Comparison of ENCODE assay signal across 13 cellular contexts in the genomic region with DNA sequence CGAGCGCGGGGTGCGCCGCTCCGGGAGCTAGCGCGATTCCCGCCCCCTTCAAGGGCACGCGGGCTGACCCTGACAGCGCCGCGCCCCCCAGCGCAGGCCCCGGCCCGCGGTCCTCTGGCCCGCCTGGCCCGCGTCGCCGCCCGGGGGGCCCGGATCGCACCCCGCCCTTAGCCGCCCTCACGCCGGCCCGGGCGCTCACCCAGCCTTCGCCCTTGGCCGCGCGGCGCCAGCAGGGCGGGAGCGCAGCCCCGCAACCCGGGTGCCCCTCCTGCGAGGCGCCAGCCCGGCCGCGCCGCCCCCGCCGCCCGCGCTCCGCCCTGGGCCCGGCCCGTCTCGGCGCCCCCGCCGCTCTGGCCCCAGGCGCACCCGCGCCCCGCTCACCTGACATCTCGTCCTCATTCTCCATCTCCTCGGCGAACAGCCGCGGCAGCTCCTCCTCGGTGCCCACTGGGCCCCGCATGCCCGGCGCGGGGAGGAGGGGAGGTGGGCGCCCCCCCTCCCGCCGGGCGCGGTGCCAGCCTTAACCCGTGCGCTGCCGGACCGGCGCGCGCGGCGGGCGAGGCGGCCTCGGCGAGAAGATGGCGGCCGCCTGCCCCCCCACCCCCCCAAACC. TPM values are rescaled to one million over a fixed set of nuclear protein-coding genes. Genes with fewer than 3 reads are reported as not detected.
DNase-seq lines count a peak whose midpoint lies in the region; ATAC-seq and TF ChIP-seq lines count a peak whose summit lies in the region.
"Had no signal": no experiment of that assay in that cellular context is flagged by ENCODE, and none has a peak within 500 bp of the region (broad histone marks: within the 10 kb centered on the region; RNA-seq: fewer than 3 reads in every experiment).

No MANE protein-coding gene starts in this region.

- POLR2A ChIA-PET in activated CD4-positive, alpha-beta T cell treated with anti-CD3 and anti-CD28 coated beads for 36 hours (lab: Charles Lee): no interaction called here

- DNase-seq in cardiac muscle cell (ENCODE audit: low read depth in 1 of 2, low spot score in 1 of 2) (peak in 1 of 2 donors; percentile 14), Right ventricle myocardium inferior (ENCODE audit: missing footprints) (no peak), SK-N-MC (ENCODE audit: low read depth, low spot score) (no peak), iPS-NIHi11 (ENCODE audit: low spot score) (peak; percentile 49), tibial artery (no peak), anterior cingulate cortex (lab: John Stamatoyannopoulos, UW) (no peak)
- DNase-seq in activated CD4-positive, alpha-beta T cell treated with anti-CD3 and anti-CD28 coated beads for 36 hours: no peak
- no peak for DNase-seq in effector memory CD4-positive, alpha-beta T cell
- DNase-seq: activated naive CD4-positive, alpha-beta T cell treated with anti-CD3 and anti-CD28 coated beads for 36 hours; Karpas-422; kidney glomerular epithelial cell; NCI-H226 had no signal

- no peaks in the 10 kb centered on the region for H3K9me3 Mint-ChIP-seq in activated CD4-positive, alpha-beta T cell treated with anti-CD3 and anti-CD28 coated beads for 36 hours (ENCODE audit: low read depth)
- H3K9me3 Mint-ChIP-seq: activated naive CD4-positive, alpha-beta T cell treated with anti-CD3 and anti-CD28 coated beads for 36 hours; natural killer cell treated with Interleukin-12 subunit alpha and Interleukin-12 subunit beta and Interleukin-15 and Interleukin-18, amount 100 ng/mL, for 72 hours had no signal

- H3K27me3 Mint-ChIP-seq in activated CD4-positive, alpha-beta T cell treated with anti-CD3 and anti-CD28 coated beads for 36 hours: peaks cover 36% of the 10 kb centered on the region

- peaks cover 20% of the 10 kb centered on the region for H3K4me1 Mint-ChIP-seq in activated CD4-positive, alpha-beta T cell treated with anti-CD3 and anti-CD28 coated beads for 36 hours

- H3K27me3 ChIP-seq in cardiac muscle cell (peaks cover 82% of the 10 kb centered on the region), tibial artery (peaks cover 0 to 47% of the 10 kb centered on the region in 2 donors)
- peaks cover 33% of the 10 kb centered on the region for H3K27me3 ChIP-seq in effector memory CD4-positive, alpha-beta T cell (replicated peaks; ENCODE audit: control insufficient read depth, insufficient read depth, low read length, poor library complexity, severe bottlenecking)

- peak overlapping the region; percentile 20 for H3K4me3 ChIP-seq in cardiac muscle cell
- peak overlapping the region; percentile 58; the same call in 1 of the 2 replicates for H3K4me3 ChIP-seq in SK-N-MC
- peak overlapping the region; percentile 45 to 50 for H3K4me3 ChIP-seq in tibial artery
- H3K4me3 ChIP-seq in effector memory CD4-positive, alpha-beta T cell (ENCODE audit: insufficient read depth, low read depth, low read length, poor library complexity, severe bottlenecking): no peak overlapping the region

- no peaks in the 10 kb centered on the region for H3K4me1 ChIP-seq in cardiac muscle cell (ENCODE audit: low read depth)
- peaks cover 0 to 45% (median 29%) of the 10 kb centered on the region in 4 donors for H3K4me1 ChIP-seq in tibial artery
- peaks cover 16% of the 10 kb centered on the region for H3K4me1 ChIP-seq in effector memory CD4-positive, alpha-beta T cell (ENCODE audit: control insufficient read depth, insufficient read depth, low read length, poor library complexity, severe bottlenecking)

- intact Hi-C loops in Right ventricle myocardium inferior (cut with DNase I): loop anchor here (10.0 kb wide), 1 partner anchor 125 kb away; no protein-coding TSS in a partner anchor
- intact Hi-C loops in tibial artery (cut with DNase I; ENCODE audit: low total_unique reads): no loop called here
- intact Hi-C loops in activated CD4-positive, alpha-beta T cell treated with anti-CD3 and anti-CD28 coated beads for 36 hours (cut with DNase I, micrococcal nuclease): no loop called here

- ATAC-seq in Right ventricle myocardium inferior: no peak
- ATAC-seq in activated CD4-positive, alpha-beta T cell treated with anti-CD3 and anti-CD28 coated beads for 36 hours: no peak

- no peaks in the 10 kb centered on the region for H3K9me3 ChIP-seq in cardiac muscle cell (ENCODE audit: low read depth)
- H3K9me3 ChIP-seq in SK-N-MC (ENCODE audit: low read depth, low read length): no peaks in the 10 kb centered on the region
- no peaks in the 10 kb centered on the region for H3K9me3 ChIP-seq in tibial artery
- no peaks in the 10 kb centered on the region for H3K9me3 ChIP-seq in effector memory CD4-positive, alpha-beta T cell (ENCODE audit: control insufficient read depth, low read length)

- H3K9ac ChIP-seq in SK-N-MC (ENCODE audit: insufficient read length): no peak overlapping the region

- H3K4me3 Mint-ChIP-seq in activated CD4-positive, alpha-beta T cell treated with anti-CD3 and anti-CD28 coated beads for 36 hours: no peak overlapping the region
- H3K4me3 Mint-ChIP-seq: activated naive CD4-positive, alpha-beta T cell treated with anti-CD3 and anti-CD28 coated beads for 36 hours had no signal

- H3K36me3 Mint-ChIP-seq in activated CD4-positive, alpha-beta T cell treated with anti-CD3 and anti-CD28 coated beads for 36 hours (ENCODE audit: low read depth): peaks cover 5% of the 10 kb centered on the region

- H3K36me3 ChIP-seq in cardiac muscle cell: no peaks in the 10 kb centered on the region
- peaks cover 6% of the 10 kb centered on the region for H3K36me3 ChIP-seq in SK-N-MC (ENCODE audit: insufficient read depth, low read length)
- no peaks in the 10 kb centered on the region for H3K36me3 ChIP-seq in tibial artery
- no peaks in the 10 kb centered on the region for H3K36me3 ChIP-seq in effector memory CD4-positive, alpha-beta T cell (ENCODE audit: control insufficient read depth, insufficient read depth, low read length)

- CTCF ChIA-PET in activated CD4-positive, alpha-beta T cell treated with anti-CD3 and anti-CD28 coated beads for 36 hours (lab: Charles Lee): no interaction called here

- no peak overlapping the region for H3K27ac ChIP-seq in cardiac muscle cell
- no peak overlapping the region for H3K27ac ChIP-seq in SK-N-MC
- H3K27ac ChIP-seq in tibial artery: no peak overlapping the region
- no peak overlapping the region for H3K27ac ChIP-seq in effector memory CD4-positive, alpha-beta T cell (ENCODE audit: insufficient read depth, low read length, poor library complexity, severe bottlenecking)

- H3K27ac Mint-ChIP-seq in activated CD4-positive, alpha-beta T cell treated with anti-CD3 and anti-CD28 coated beads for 36 hours: no peak overlapping the region
- H3K27ac Mint-ChIP-seq: activated naive CD4-positive, alpha-beta T cell treated with anti-CD3 and anti-CD28 coated beads for 36 hours; natural killer cell treated with Interleukin-12 subunit alpha and Interleukin-12 subunit beta and Interleukin-15 and Interleukin-18, amount 100 ng/mL, for 72 hours had no signal

- TF ChIP-seq CTCF in cardiac muscle cell (IDR thresholded peaks at IDR 0.05; ENCODE audit: low read depth, low read length) (no peak), tibial artery (IDR thresholded peaks at IDR 0.05) (no peak)

RNA-seq across cellular contexts. Expression of a gene that starts 0.5 kb away (rescaled TPM):
- 0.11 and 0.24 TPM in 2 replicates for total RNA-seq in cardiac muscle cell
- 0.11 TPM in 1 of 2 replicates, not detected in the other for polyA plus RNA-seq in cardiac muscle cell
- total RNA-seq in Right ventricle myocardium inferior: 0.05 TPM
- under 1 TPM; 0.25 to 0.76 TPM for total RNA-seq in activated CD4-positive, alpha-beta T cell treated with anti-CD3 and anti-CD28 coated beads for 36 hours

RNA-seq across cellular contexts. Expression of a gene that starts 19.7 kb away (rescaled TPM):
- 101 and 132 TPM in 2 replicates for total RNA-seq in cardiac muscle cell
- polyA plus RNA-seq in cardiac muscle cell: 123 and 130 TPM in 2 replicates
- 264 TPM for total RNA-seq in Right ventricle myocardium inferior
- total RNA-seq in activated CD4-positive, alpha-beta T cell treated with anti-CD3 and anti-CD28 coated beads for 36 hours: 100 to 1,000 TPM; 392 to 475 TPM

RNA-seq across cellular contexts. Expression of a gene that starts 26.2 kb away (rescaled TPM):
- total RNA-seq in cardiac muscle cell (198 and 273 TPM in 2 replicates), Right ventricle myocardium inferior (54.6 TPM)
- polyA plus RNA-seq in cardiac muscle cell: 166 and 180 TPM in 2 replicates
- total RNA-seq in activated CD4-positive, alpha-beta T cell treated with anti-CD3 and anti-CD28 coated beads for 36 hours: 10 to 100 TPM; 13.5 to 15.2 TPM

RNA-seq across cellular contexts. Expression of a gene that starts 56.1 kb away (rescaled TPM):
- total RNA-seq in cardiac muscle cell: 45.4 and 72.2 TPM in 2 replicates
- polyA plus RNA-seq in cardiac muscle cell: 40.6 and 54.3 TPM in 2 replicates
- 58.8 TPM for total RNA-seq in Right ventricle myocardium inferior
- total RNA-seq in activated CD4-positive, alpha-beta T cell treated with anti-CD3 and anti-CD28 coated beads for 36 hours: 10 to 100 TPM; 31.9 to 35.4 TPM
